In genomic region chr13:32017449-32017848, GRCh38 we compare ENCODE assay signal across 13 cellular contexts.
"Had no signal": no experiment of that assay in that cellular context is flagged by ENCODE, and none has a peak within 500 bp of the region (broad histone marks: within the 10 kb centered on the region; RNA-seq: fewer than 3 reads in every experiment).

No MANE protein-coding gene starts in this region.

- H3K4me1 ChIP-seq: parathyroid adenoma had no signal

- H3K27ac Mint-ChIP-seq: activated CD4-positive, alpha-beta memory T cell treated with anti-CD3 and anti-CD28 coated beads for 36 hours; activated CD4-positive, alpha-beta T cell treated with anti-CD3 and anti-CD28 coated beads for 36 hours; activated CD8-positive, alpha-beta memory T cell treated with anti-CD3 and anti-CD28 coated beads, Interleukin-2, amount 10 ng/mL, durations not matched to agents 7 days and 5 days; activated naive CD4-positive, alpha-beta T cell treated with anti-CD3 and anti-CD28 coated beads, Interleukin-2, amount 50 U/mL, for 24 hours; naive B cell; stimulated activated naive CD8-positive, alpha-beta T cell treated with anti-CD3 and anti-CD28 coated beads, Interleukin-15, amount 100 ng/mL, for 72 hours had no signal

- H3K4me1 Mint-ChIP-seq: activated CD4-positive, alpha-beta T cell treated with anti-CD3 and anti-CD28 coated beads for 36 hours; activated CD8-positive, alpha-beta memory T cell treated with anti-CD3 and anti-CD28 coated beads, Interleukin-2, amount 10 ng/mL, durations not matched to agents 7 days and 5 days; activated naive CD4-positive, alpha-beta T cell treated with anti-CD3 and anti-CD28 coated beads, Interleukin-2, amount 50 U/mL, for 24 hours; naive B cell; stimulated activated naive CD8-positive, alpha-beta T cell treated with anti-CD3 and anti-CD28 coated beads, Interleukin-15, amount 100 ng/mL, for 72 hours had no signal

- H3K4me3 ChIP-seq: sigmoid colon had no signal

- H3K36me3 ChIP-seq: sigmoid colon had no signal

- ATAC-seq: activated CD4-positive, alpha-beta T cell treated with anti-CD3 and anti-CD28 coated beads for 36 hours; activated CD8-positive, alpha-beta memory T cell treated with anti-CD3 and anti-CD28 coated beads, Interleukin-2, amount 10 ng/mL, durations not matched to agents 7 days and 5 days; left colon; stimulated activated naive CD8-positive, alpha-beta T cell treated with anti-CD3 and anti-CD28 coated beads, Interleukin-15, amount 100 ng/mL, for 72 hours had no signal

- H2AFZ ChIP-seq: parathyroid adenoma had no signal

- H3K4me3 Mint-ChIP-seq: activated CD4-positive, alpha-beta memory T cell treated with anti-CD3 and anti-CD28 coated beads for 36 hours; activated CD4-positive, alpha-beta T cell treated with anti-CD3 and anti-CD28 coated beads for 36 hours; activated CD8-positive, alpha-beta memory T cell treated with anti-CD3 and anti-CD28 coated beads, Interleukin-2, amount 10 ng/mL, durations not matched to agents 7 days and 5 days; activated naive CD4-positive, alpha-beta T cell treated with anti-CD3 and anti-CD28 coated beads, Interleukin-2, amount 50 U/mL, for 24 hours; naive B cell; stimulated activated naive CD8-positive, alpha-beta T cell treated with anti-CD3 and anti-CD28 coated beads, Interleukin-15, amount 100 ng/mL, for 72 hours had no signal

- H3K27me3 ChIP-seq: sigmoid colon had no signal

- DNase-seq: activated CD4-positive, alpha-beta memory T cell treated with anti-CD3 and anti-CD28 coated beads for 36 hours; activated CD4-positive, alpha-beta T cell treated with anti-CD3 and anti-CD28 coated beads for 36 hours; activated CD8-positive, alpha-beta memory T cell treated with anti-CD3 and anti-CD28 coated beads, Interleukin-2, amount 10 ng/mL, durations not matched to agents 7 days and 5 days; activated effector memory CD4-positive, alpha-beta T cell treated with anti-CD3 and anti-CD28 coated beads, Interleukin-2, amount 50 U/mL, for 16 hours; activated T-cell treated with anti-CD3 and anti-CD28 coated beads, Interleukin-2, amount 50 U/mL, for 48 hours; left colon; naive B cell; sigmoid colon; stimulated activated CD4-positive, alpha-beta T cell treated with anti-CD3 and anti-CD28 coated beads, Interleukin-1b, Interleukin-23, amount 100 ng/mL, for 48 hours; stimulated activated naive CD8-positive, alpha-beta T cell treated with anti-CD3 and anti-CD28 coated beads, Interleukin-15, amount 100 ng/mL, for 72 hours; T1000 had no signal

- H3K27ac ChIP-seq: parathyroid adenoma, sigmoid colon had no signal

- H3K9ac ChIP-seq: parathyroid adenoma had no signal

- H3K27me3 Mint-ChIP-seq: activated CD4-positive, alpha-beta memory T cell treated with anti-CD3 and anti-CD28 coated beads for 36 hours; activated CD4-positive, alpha-beta T cell treated with anti-CD3 and anti-CD28 coated beads for 36 hours; naive B cell; stimulated activated naive CD8-positive, alpha-beta T cell treated with anti-CD3 and anti-CD28 coated beads, Interleukin-15, amount 100 ng/mL, for 72 hours had no signal

- H3K9me3 Mint-ChIP-seq: activated CD4-positive, alpha-beta memory T cell treated with anti-CD3 and anti-CD28 coated beads for 36 hours; activated naive CD4-positive, alpha-beta T cell treated with anti-CD3 and anti-CD28 coated beads, Interleukin-2, amount 50 U/mL, for 24 hours; naive B cell; stimulated activated naive CD8-positive, alpha-beta T cell treated with anti-CD3 and anti-CD28 coated beads, Interleukin-15, amount 100 ng/mL, for 72 hours had no signal

- H3K9me3 ChIP-seq: sigmoid colon had no signal

- H3K36me3 Mint-ChIP-seq: activated CD4-positive, alpha-beta memory T cell treated with anti-CD3 and anti-CD28 coated beads for 36 hours; activated CD8-positive, alpha-beta memory T cell treated with anti-CD3 and anti-CD28 coated beads, Interleukin-2, amount 10 ng/mL, durations not matched to agents 7 days and 5 days; activated naive CD4-positive, alpha-beta T cell treated with anti-CD3 and anti-CD28 coated beads, Interleukin-2, amount 50 U/mL, for 24 hours; naive B cell had no signal
